Comparison of ENCODE assay signal across 1 cellular context in the genomic region with DNA sequence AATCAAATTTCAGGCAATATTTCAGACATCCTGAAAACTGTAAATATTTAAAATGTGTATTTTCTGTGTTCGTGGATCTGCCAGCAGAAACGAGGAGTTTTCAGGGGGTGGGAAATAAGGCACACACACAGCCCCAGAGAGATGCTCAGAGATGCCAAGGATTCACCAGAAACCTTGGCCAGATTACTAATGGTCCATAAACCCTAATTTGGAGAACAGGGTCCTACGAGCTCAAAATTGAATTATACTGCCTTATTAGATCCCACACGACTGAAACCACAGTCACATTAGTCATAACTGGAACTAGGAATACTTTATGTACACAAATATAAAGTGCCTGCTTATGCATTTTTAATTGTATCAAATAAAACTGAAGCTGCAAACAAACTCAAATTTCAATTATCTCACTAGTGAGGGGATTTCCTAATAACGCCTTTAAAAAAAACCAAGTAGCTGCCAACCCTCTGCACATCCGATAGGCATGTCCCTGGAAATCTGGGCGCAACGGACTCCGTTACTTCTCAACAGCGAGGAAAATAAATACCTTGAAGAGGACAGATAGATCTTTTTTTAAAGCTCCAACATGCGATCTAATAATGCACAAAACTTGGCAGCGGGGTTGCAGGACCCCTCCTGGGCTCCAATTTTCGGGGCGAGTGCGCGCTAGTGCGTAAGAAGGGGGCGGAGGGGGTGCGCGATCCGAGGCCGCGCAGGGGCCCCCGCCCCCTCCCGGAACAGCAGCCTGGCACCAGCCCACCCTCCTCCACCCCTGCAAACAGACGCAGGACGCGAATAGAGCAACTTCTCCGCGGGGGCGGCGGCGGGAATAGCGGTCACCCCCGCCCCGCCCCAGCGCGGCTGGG.
TF ChIP-seq lines count a peak whose summit lies in the region.

No MANE protein-coding gene starts in this region.

TF ChIP-seq in endothelial cell of umbilical vein, 7 proteins besides CTCF, POLR2A, EP300 and RAD21:
- TF ChIP-seq FOS (IDR thresholded peaks at IDR 0.05; ENCODE audit: borderline replicate concordance, insufficient read depth, low read length) (no peak), MYC (IDR thresholded peaks at IDR 0.05; ENCODE audit: low read depth, low read length) (no peak), GATA2 (IDR thresholded peaks at IDR 0.05; ENCODE audit: insufficient read depth, insufficient read length, low read depth, low read length) (no peak), JUN (IDR thresholded peaks at IDR 0.05; ENCODE audit: borderline replicate concordance, insufficient read depth, insufficient read length, low read depth) (no peak), EZH2 (IDR thresholded peaks at IDR 0.05; ENCODE audit: borderline replicate concordance, low read depth, low read length, severe bottlenecking) (no peak), MAX (IDR thresholded peaks at IDR 0.05; ENCODE audit: insufficient read depth, insufficient read length) (no peak), POLR2AphosphoS5 (IDR thresholded peaks at IDR 0.05; ENCODE audit: insufficient read depth, low read depth, low read length) (no peak)
